8 cellular contexts compared by ENCODE assay signal in genomic region chr3:37163262-37164020, GRCh38. TPM values are rescaled to one million over a fixed set of nuclear protein-coding genes. Genes with fewer than 3 reads are reported as not detected.
DNase-seq lines count a peak whose midpoint lies in the region; ATAC-seq, FAIRE-seq and TF ChIP-seq lines count a peak whose summit lies in the region.

No MANE protein-coding gene starts in this region.

- TF ChIP-seq CTCF in bronchial epithelial cell (IDR thresholded peaks at IDR 0.05; ENCODE audit: insufficient read depth, low read length, severe bottlenecking), result no peak

- no peaks in the 10 kb centered on the region for H3K27me3 ChIP-seq in bronchial epithelial cell (ENCODE audit: control insufficient read depth, insufficient read depth, low read length)

- peaks cover 1% of the 10 kb centered on the region for H3K36me3 ChIP-seq in bronchial epithelial cell (ENCODE audit: control insufficient read depth, insufficient read depth, low read length)

- FAIRE-seq in bronchial epithelial cell (lab: Jason Lieb, UNC), result no peak

- H3K4me3 ChIP-seq in bronchial epithelial cell (ENCODE audit: low read depth, low read length), result no peak overlapping the region

- peak; percentile 35 for ATAC-seq in HG03521 (IDR thresholded peaks at IDR 0.05; ENCODE audit: unreplicated experiment)
- ATAC-seq in GM18858 (IDR thresholded peaks at IDR 0.05; ENCODE audit: unreplicated experiment), result no peak
- no peak for ATAC-seq in HG03175 (IDR thresholded peaks at IDR 0.05; ENCODE audit: unreplicated experiment)
- no peak for ATAC-seq in esophagus mucosa

- DNase-seq in activated CD8-positive, alpha-beta memory T cell treated with anti-CD3 and anti-CD28 coated beads, Interleukin-2, amount 50 U/mL, for 48 hours, result peak; percentile 58
- DNase-seq in activated CD8-positive, alpha-beta memory T cell treated with anti-CD3 and anti-CD28 coated beads for 24 hours, result no peak
- DNase-seq in bronchial epithelial cell (ENCODE audit: low read depth), result peak; percentile 64
- DNase-seq in stimulated activated CD8-positive, alpha-beta memory T cell treated with anti-CD3 and anti-CD28 coated beads, Interleukin-15, amount 100 ng/mL, for 48 hours (ENCODE audit: low read depth in 2 of 2), result peak; percentile 36 to 38

RNA-seq across cellular contexts. Expression of gene LRRFIP2, which starts 10.9 kb away (rescaled TPM):
- total RNA-seq in bronchial epithelial cell, result 67.7 and 113 TPM in 2 replicates
- 67.3 TPM for total RNA-seq in esophagus mucosa
